In the genomic region with DNA sequence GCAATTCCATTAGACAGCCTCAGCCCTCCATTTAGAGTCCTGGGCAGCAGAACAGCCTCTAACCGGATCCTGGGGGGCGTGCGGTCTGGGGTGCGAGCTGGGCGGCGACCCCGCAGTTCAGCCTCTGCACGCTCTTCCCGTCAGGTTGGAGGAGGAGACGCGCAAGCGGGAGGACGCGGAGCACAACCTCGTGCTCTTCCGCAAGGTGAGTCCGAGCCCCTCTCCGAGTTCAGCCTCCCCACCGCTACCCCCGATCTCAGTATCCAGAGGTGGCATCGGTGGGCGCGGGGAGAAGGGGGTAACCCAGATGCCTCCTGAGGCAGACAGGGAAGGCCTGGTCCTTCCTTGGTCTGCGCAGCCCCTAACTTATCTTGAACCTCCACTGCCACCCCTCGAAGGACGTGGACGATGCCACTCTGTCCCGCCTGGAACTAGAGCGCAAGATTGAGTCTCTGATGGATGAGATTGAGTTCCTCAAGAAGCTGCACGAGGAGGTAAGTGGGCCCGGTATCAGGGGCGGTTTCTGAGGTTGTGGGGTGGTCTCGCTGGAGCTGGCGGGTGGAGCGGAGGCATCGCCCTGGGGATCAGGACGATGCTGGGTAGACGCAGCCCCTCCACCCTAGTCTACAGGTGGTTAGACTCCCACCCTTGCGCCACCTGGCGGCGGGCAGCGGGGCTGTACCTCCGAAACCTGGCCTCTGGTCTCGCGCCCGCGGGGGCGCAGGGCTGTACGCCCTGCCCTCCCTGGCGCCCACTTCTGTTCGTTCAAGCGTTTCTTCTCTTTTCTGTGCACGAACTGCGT, we compare ENCODE assay signal across 1 cellular context.
TF ChIP-seq lines count a peak whose summit lies in the region.

No MANE protein-coding gene starts in this region.

TF ChIP-seq in HepG2, 621 proteins besides CTCF, POLR2A, EP300 and RAD21 (continued from another document):
- TF ChIP-seq TOE1 (CRISPR knock-in tag; IDR thresholded peaks at IDR 0.05): no peak
- no peak for TF ChIP-seq CBX2 (IDR thresholded peaks at IDR 0.05; ENCODE audit: low read depth, low read length)
- no peak for TF ChIP-seq CBX2 (CRISPR knock-in tag; IDR thresholded peaks at IDR 0.05; ENCODE audit: low read depth)
- no peak for TF ChIP-seq BRCA1 (CRISPR knock-in tag; IDR thresholded peaks at IDR 0.05)
- TF ChIP-seq SKIL (CRISPR knock-in tag; IDR thresholded peaks at IDR 0.05; ENCODE audit: borderline replicate concordance): no peak
- no peak for TF ChIP-seq ZNF407 (CRISPR knock-in tag; IDR thresholded peaks at IDR 0.05; ENCODE audit: not compliant biosample characterization)
- TF ChIP-seq KLF13 (CRISPR knock-in tag; IDR thresholded peaks at IDR 0.05): no peak
- no peak for TF ChIP-seq LCORL (IDR thresholded peaks at IDR 0.05)
- TF ChIP-seq LCORL (CRISPR knock-in tag; IDR thresholded peaks at IDR 0.05): peak; percentile 19; the same call in 1 of the 2 replicates
- no peak for TF ChIP-seq GATAD2A (CRISPR knock-in tag; IDR thresholded peaks at IDR 0.05)
- TF ChIP-seq ZNF160 (CRISPR knock-in tag; IDR thresholded peaks at IDR 0.05): no peak
- peak; percentile 14 for TF ChIP-seq RBM39 (IDR thresholded peaks at IDR 0.05; ENCODE audit: low read depth, low read length, poor library complexity, severe bottlenecking)
- 0 out of 2 replicates have a peak, but pooled peaks have one; percentile 38 for TF ChIP-seq ZNF33B (CRISPR knock-in tag; IDR thresholded peaks at IDR 0.05)
- no peak for TF ChIP-seq PHF8 (CRISPR knock-in tag; IDR thresholded peaks at IDR 0.05)
- TF ChIP-seq, protein P1, sequence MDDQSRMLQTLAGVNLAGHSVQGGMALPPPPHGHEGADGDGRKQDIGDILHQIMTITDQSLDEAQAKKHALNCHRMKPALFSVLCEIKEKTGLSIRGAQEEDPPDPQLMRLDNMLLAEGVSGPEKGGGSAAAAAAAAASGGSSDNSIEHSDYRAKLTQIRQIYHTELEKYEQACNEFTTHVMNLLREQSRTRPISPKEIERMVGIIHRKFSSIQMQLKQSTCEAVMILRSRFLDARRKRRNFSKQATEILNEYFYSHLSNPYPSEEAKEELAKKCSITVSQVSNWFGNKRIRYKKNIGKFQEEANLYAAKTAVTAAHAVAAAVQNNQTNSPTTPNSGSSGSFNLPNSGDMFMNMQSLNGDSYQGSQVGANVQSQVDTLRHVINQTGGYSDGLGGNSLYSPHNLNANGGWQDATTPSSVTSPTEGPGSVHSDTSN (CRISPR knock-in tag; IDR thresholded peaks at IDR 0.05; ENCODE audit: borderline replicate concordance): no peak
- 0 out of 2 replicates have a peak, but pooled peaks have one; percentile 23 for TF ChIP-seq ZBTB25 (CRISPR knock-in tag; IDR thresholded peaks at IDR 0.05)
- TF ChIP-seq MTF2 (CRISPR knock-in tag; IDR thresholded peaks at IDR 0.05; ENCODE audit: borderline replicate concordance): peak; percentile 3; the same call in 1 of the 2 replicates
- no peak for TF ChIP-seq MAX (IDR thresholded peaks at IDR 0.05)
- TF ChIP-seq, protein P2, sequence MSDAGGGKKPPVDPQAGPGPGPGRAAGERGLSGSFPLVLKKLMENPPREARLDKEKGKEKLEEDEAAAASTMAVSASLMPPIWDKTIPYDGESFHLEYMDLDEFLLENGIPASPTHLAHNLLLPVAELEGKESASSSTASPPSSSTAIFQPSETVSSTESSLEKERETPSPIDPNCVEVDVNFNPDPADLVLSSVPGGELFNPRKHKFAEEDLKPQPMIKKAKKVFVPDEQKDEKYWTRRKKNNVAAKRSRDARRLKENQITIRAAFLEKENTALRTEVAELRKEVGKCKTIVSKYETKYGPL (CRISPR knock-in tag; IDR thresholded peaks at IDR 0.05): no peak
- TF ChIP-seq ZNF10 (CRISPR knock-in tag; IDR thresholded peaks at IDR 0.05; ENCODE audit: borderline replicate concordance, low read depth): no peak
- TF ChIP-seq PTBP1 (IDR thresholded peaks at IDR 0.05; ENCODE audit: low read depth, low read length, poor library complexity, severe bottlenecking): no peak
- TF ChIP-seq GABPA (IDR thresholded peaks at IDR 0.05; ENCODE audit: low read depth, low read length): no peak
- TF ChIP-seq GABPA (CRISPR knock-in tag; IDR thresholded peaks at IDR 0.05; ENCODE audit: low read depth): no peak
- no peak for TF ChIP-seq FOXK1 (CRISPR knock-in tag; IDR thresholded peaks at IDR 0.05; ENCODE audit: borderline replicate concordance, low read depth)
- TF ChIP-seq ZNF879 (CRISPR knock-in tag; IDR thresholded peaks at IDR 0.05): no peak
- TF ChIP-seq PAWR (CRISPR knock-in tag; IDR thresholded peaks at IDR 0.05; ENCODE audit: borderline replicate concordance): no peak
- no peak for TF ChIP-seq TEAD3 (CRISPR knock-in tag; optimal IDR thresholded peaks at IDR 0.05; ENCODE audit: borderline replicate concordance)
- TF ChIP-seq ARID4A (CRISPR knock-in tag; IDR thresholded peaks at IDR 0.05; ENCODE audit: borderline replicate concordance): 0 out of 2 replicates have a peak, but pooled peaks have one; percentile 15
- no peak for TF ChIP-seq FOXP1 (IDR thresholded peaks at IDR 0.05)
- TF ChIP-seq FOXP1 (CRISPR knock-in tag; IDR thresholded peaks at IDR 0.05): no peak
- TF ChIP-seq FOXK2 (IDR thresholded peaks at IDR 0.05): no peak
- peak; percentile 100 for TF ChIP-seq KLF12 (CRISPR knock-in tag; IDR thresholded peaks at IDR 0.05; ENCODE audit: borderline replicate concordance)
- no peak for TF ChIP-seq ZNF704 (CRISPR knock-in tag; IDR thresholded peaks at IDR 0.05; ENCODE audit: borderline replicate concordance)
- TF ChIP-seq NR2F2 (IDR thresholded peaks at IDR 0.05; ENCODE audit: borderline replicate concordance, low read depth): no peak
- no peak for TF ChIP-seq HMG20B (CRISPR knock-in tag; conservative IDR thresholded peaks at IDR 0.05)
TF ChIP-seq in HepG2: peak in this region for 24.
